In genomic region chr20:59891581-59891980, GRCh38 we compare ENCODE assay signal across 1 cellular context.
TF ChIP-seq lines count a peak whose summit lies in the region.

No MANE protein-coding gene starts in this region.

TF ChIP-seq in GM12878, 131 proteins besides CTCF, POLR2A, EP300 and RAD21:
- TF ChIP-seq YBX1 (IDR thresholded peaks at IDR 0.05) (no peak), HCFC1 (IDR thresholded peaks at IDR 0.05; ENCODE audit: low read length) (no peak), ZNF384 (IDR thresholded peaks at IDR 0.05; ENCODE audit: borderline replicate concordance, low read depth, low read length) (no peak), RB1 (IDR thresholded peaks at IDR 0.05; ENCODE audit: borderline replicate concordance) (no peak), SIX5 (IDR thresholded peaks at IDR 0.05; ENCODE audit: low read depth, low read length, severe bottlenecking) (no peak), RELB (IDR thresholded peaks at IDR 0.05; ENCODE audit: low read depth) (no peak), CHD4 (IDR thresholded peaks at IDR 0.05) (no peak), DPF2 (IDR thresholded peaks at IDR 0.05) (no peak), PAX8 (IDR thresholded peaks at IDR 0.05) (no peak), SREBF2 (IDR thresholded peaks at IDR 0.05; ENCODE audit: low read length) (no peak)
- TF ChIP-seq, protein P1, sequence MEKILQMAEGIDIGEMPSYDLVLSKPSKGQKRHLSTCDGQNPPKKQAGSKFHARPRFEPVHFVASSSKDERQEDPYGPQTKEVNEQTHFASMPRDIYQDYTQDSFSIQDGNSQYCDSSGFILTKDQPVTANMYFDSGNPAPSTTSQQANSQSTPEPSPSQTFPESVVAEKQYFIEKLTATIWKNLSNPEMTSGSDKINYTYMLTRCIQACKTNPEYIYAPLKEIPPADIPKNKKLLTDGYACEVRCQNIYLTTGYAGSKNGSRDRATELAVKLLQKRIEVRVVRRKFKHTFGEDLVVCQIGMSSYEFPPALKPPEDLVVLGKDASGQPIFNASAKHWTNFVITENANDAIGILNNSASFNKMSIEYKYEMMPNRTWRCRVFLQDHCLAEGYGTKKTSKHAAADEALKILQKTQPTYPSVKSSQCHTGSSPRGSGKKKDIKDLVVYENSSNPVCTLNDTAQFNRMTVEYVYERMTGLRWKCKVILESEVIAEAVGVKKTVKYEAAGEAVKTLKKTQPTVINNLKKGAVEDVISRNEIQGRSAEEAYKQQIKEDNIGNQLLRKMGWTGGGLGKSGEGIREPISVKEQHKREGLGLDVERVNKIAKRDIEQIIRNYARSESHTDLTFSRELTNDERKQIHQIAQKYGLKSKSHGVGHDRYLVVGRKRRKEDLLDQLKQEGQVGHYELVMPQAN (conservative IDR thresholded peaks at IDR 0.05), result no peak
TF ChIP-seq in GM12878: peak in this region for 0.
